8 cellular contexts compared by ENCODE assay signal in the genomic region with DNA sequence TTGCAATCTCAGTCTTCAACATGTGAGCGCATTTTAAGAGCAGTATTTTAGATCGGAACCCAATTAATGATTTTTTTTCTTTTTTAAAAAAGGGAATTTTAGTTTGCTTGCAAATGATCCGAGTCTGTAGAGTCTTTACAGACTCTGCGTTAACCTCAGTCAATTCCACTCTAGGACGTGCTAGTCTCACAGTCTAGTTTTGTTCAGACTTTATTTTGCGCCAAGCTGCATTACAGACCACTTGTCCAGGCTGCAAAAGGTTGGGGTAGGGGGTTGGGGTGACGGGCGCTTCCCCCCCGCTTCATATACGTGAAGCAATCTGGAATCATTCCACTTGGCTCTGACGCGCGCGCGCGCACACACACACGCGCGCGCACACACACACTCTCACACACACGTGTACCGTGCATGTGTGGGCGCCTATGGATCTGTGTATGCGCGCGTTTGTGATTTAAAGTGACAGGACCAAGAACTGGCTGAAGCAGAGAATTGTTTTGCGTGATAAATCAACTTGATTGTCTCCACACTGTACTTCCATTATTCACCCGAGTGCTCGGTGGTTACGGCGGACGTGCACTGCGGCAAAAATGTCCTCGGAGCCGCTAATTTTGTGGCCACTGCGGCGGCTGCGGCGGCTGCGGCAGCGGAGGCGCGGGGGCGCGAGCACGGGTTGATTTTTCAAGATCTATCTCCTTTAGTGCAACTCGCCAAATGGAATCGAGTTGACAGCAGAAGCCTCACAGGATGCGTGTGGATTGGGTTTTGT. TPM values are rescaled to one million over a fixed set of nuclear protein-coding genes. Genes with fewer than 3 reads are reported as not detected.
A peak's percentile ranks its signal among the peaks of the same experiment; 100 is the strongest.
DNase-seq lines count a peak whose midpoint lies in the region; ATAC-seq and TF ChIP-seq lines count a peak whose summit lies in the region.

No MANE protein-coding gene starts in this region.

- H3K4me3 ChIP-seq in WERI-Rb-1 (ENCODE audit: low read depth, low read length) (peak overlapping the region; percentile 87), lower lobe of right lung (peak overlapping the region; percentile 78), stomach (peak overlapping the region; percentile 62 to 66 (median 64))

- ATAC-seq in lower lobe of right lung: peak; percentile 65 to 73
- ATAC-seq in GM21576 (IDR thresholded peaks at IDR 0.05; ENCODE audit: unreplicated experiment): no peak
- ATAC-seq in HG02623 (IDR thresholded peaks at IDR 0.05; ENCODE audit: unreplicated experiment): no peak

- TF ChIP-seq CTCF in WERI-Rb-1 (IDR thresholded peaks at IDR 0.05; ENCODE audit: low read depth, low read length) (no peak), lower lobe of right lung (IDR thresholded peaks at IDR 0.05) (no peak), stomach (IDR thresholded peaks at IDR 0.05) (no peak)

- DNase-seq in DMS53 treated with DMSO at 0.1 percent for 48 hours (lab: John Stamatoyannopoulos, UW; ENCODE audit: unreplicated experiment) (peak; percentile 65), NCI-H1105 (lab: John Stamatoyannopoulos, UW) (peak; percentile 43), WERI-Rb-1 (peak; percentile 51), lower lobe of right lung (peak; percentile 79), stomach (peak; percentile 74)
- peak; percentile 36 for DNase-seq in effector CD8-positive, alpha-beta T cell (lab: John Stamatoyannopoulos, UW)

- peak overlapping the region; percentile 15 for H3K27ac ChIP-seq in WERI-Rb-1
- H3K27ac ChIP-seq in lower lobe of right lung: peak overlapping the region; percentile 88
- H3K27ac ChIP-seq in stomach: peak overlapping the region; percentile 78 to 95 (median 93)

- intact Hi-C loops in lower lobe of right lung (cut with DNase I) (no loop called here), stomach (cut with DNase I; ENCODE audit: low total_unique reads) (no loop called here)

- TF ChIP-seq POLR2A in stomach (IDR thresholded peaks at IDR 0.05): no peak

- H3K4me1 ChIP-seq in lower lobe of right lung: peaks cover 48% of the 10 kb centered on the region
- H3K4me1 ChIP-seq in stomach: peaks cover 27 to 64% (median 51%) of the 10 kb centered on the region in 4 donors

- no peak for TF ChIP-seq EP300 in stomach (IDR thresholded peaks at IDR 0.05)

- WGBS in stomach, 5 donors: 1 to 2% (median 2%) methylated on average over 47 to 49 of the region's 49 CpGs

- H3K36me3 ChIP-seq in WERI-Rb-1 (no peaks in the 10 kb centered on the region), lower lobe of right lung (no peaks in the 10 kb centered on the region), stomach (no peaks in the 10 kb centered on the region)

- H3K27me3 ChIP-seq in WERI-Rb-1 (ENCODE audit: insufficient read depth, low read depth, severe bottlenecking): no peaks in the 10 kb centered on the region
- no peaks in the 10 kb centered on the region for H3K27me3 ChIP-seq in lower lobe of right lung (ENCODE audit: low read depth)
- peaks cover 0 to 15% (median 0%) of the 10 kb centered on the region in 3 donors for H3K27me3 ChIP-seq in stomach

- H3K9me3 ChIP-seq in WERI-Rb-1 (ENCODE audit: severe bottlenecking) (no peaks in the 10 kb centered on the region), lower lobe of right lung (no peaks in the 10 kb centered on the region), stomach (no peaks in the 10 kb centered on the region)

RNA-seq across cellular contexts. Expression of gene NFIA, which starts 25.5 kb away (rescaled TPM):
- total RNA-seq in lower lobe of right lung (70.0 TPM), stomach (100 to 1,000 TPM in 1 of 5 donors, 10 to 100 TPM in 4; 16.8 to 108 (median 61.0) TPM)
- 10 to 100 TPM in 2 of 3 donors, 1 to 10 TPM in 1; 9.6 to 11.9 (median 10.0) TPM for polyA plus RNA-seq in stomach

Comparison
In these comparisons a context has a peak if more than half of its experiments do, and no peak if none do; other contexts are left out.
1. H3K27ac ChIP-seq: peak in every context shown above with its lines; median percentile 93 in stomach; 88 in lower lobe of right lung; 15 in WERI-Rb-1.
2. ATAC-seq: peak in lower lobe of right lung (2 of 2); none in GM21576 (single experiment) and HG02623 (single experiment).
3. Peak in every context shown above with its lines, with median percentiles within 50 percentile points of each other: DNase-seq and H3K4me3 ChIP-seq.